ENCODE assay signal across 13 cellular contexts in genomic region chr4:76458829-76459228, GRCh38. TPM values are rescaled to one million over a fixed set of nuclear protein-coding genes. Genes with fewer than 3 reads are reported as not detected.
DNase-seq lines count a peak whose midpoint lies in the region; ATAC-seq and TF ChIP-seq lines count a peak whose summit lies in the region.
"Had no signal": no experiment of that assay in that cellular context is flagged by ENCODE, and none has a peak within 500 bp of the region (broad histone marks: within the 10 kb centered on the region; RNA-seq: fewer than 3 reads in every experiment).

No MANE protein-coding gene starts in this region.

- no peaks in the 10 kb centered on the region for H3K36me3 Mint-ChIP-seq in T-helper 17 cell (ENCODE audit: low read depth)

- DNase-seq in HEK293T (ENCODE audit: extremely low spot score): peak; percentile 14
- DNase-seq in astrocyte of the hippocampus (ENCODE audit: low read depth, low spot score): peak; percentile 81
- peak; percentile 39 for DNase-seq in iPS-NIHi11 (ENCODE audit: low spot score)
- no peak for DNase-seq in sigmoid colon
- no peak for DNase-seq in AG08396 (ENCODE audit: low spot score)
- no peak for DNase-seq in T-helper 17 cell
- no peak for DNase-seq in C1 segment of cervical spinal cord (lab: John Stamatoyannopoulos, UW)
- DNase-seq: amniotic stem cell, NCI-H1436, T1000 had no signal

- ATAC-seq in T-helper 17 cell: no peak
- no peak for ATAC-seq in GM19463 (IDR thresholded peaks at IDR 0.05; ENCODE audit: unreplicated experiment)

- TF ChIP-seq POLR2A in sigmoid colon (IDR thresholded peaks at IDR 0.05): no peak

- H3K36me3 ChIP-seq in sigmoid colon: no peaks in the 10 kb centered on the region

- peaks cover 27% of the 10 kb centered on the region for H3K27me3 Mint-ChIP-seq in T-helper 17 cell

- peaks cover 0 to 4% (median 0%) of the 10 kb centered on the region in 4 donors for H3K9me3 ChIP-seq in sigmoid colon
- no peaks in the 10 kb centered on the region for H3K9me3 ChIP-seq in T-helper 17 cell (ENCODE audit: control insufficient read depth, low read length, poor library complexity, severe bottlenecking)

- CTCF ChIA-PET in HEK293T (lab: Yijun Ruan, JAX): no interaction called here

- no peak overlapping the region for H3K4me3 Mint-ChIP-seq in T-helper 17 cell

- H3K27me3 ChIP-seq in sigmoid colon: no peaks in the 10 kb centered on the region

- H3K4me1 Mint-ChIP-seq in T-helper 17 cell: no peaks in the 10 kb centered on the region

- WGBS in sigmoid colon, 2 donors: 80 to 85% methylated on average over 3 of the region's 3 CpGs

- H3K27ac ChIP-seq in sigmoid colon: peak overlapping the region in 3 of 4 donors; percentile 67 to 79 (median 77)

- peaks cover 0 to 17% (median 6%) of the 10 kb centered on the region in 4 donors for H3K4me1 ChIP-seq in sigmoid colon

- no peak for TF ChIP-seq CTCF in sigmoid colon (IDR thresholded peaks at IDR 0.05)

- no peak overlapping the region for H3K27ac Mint-ChIP-seq in T-helper 17 cell

- no peak for TF ChIP-seq EP300 in sigmoid colon (IDR thresholded peaks at IDR 0.05)

- H3K4me3 ChIP-seq in sigmoid colon: peak overlapping the region in 1 of 4 donors; percentile 17

- POLR2A ChIA-PET in HEK293T (lab: Yijun Ruan, JAX): no interaction called here

- intact Hi-C loops in sigmoid colon (cut with DNase I): no loop called here

TF ChIP-seq in HEK293T, 16 proteins besides CTCF, POLR2A, EP300 and RAD21:
- TF ChIP-seq TARDBP (IDR thresholded peaks at IDR 0.05): no peak
- no peak for TF ChIP-seq ELF4 (IDR thresholded peaks at IDR 0.05)
- no peak for TF ChIP-seq FOXA1 (IDR thresholded peaks at IDR 0.05)
- TF ChIP-seq FOXK2 (IDR thresholded peaks at IDR 0.05): no peak
- TF ChIP-seq FOXM1 (IDR thresholded peaks at IDR 0.05; ENCODE audit: borderline replicate concordance): no peak
- TF ChIP-seq CTBP1 (IDR thresholded peaks at IDR 0.05; ENCODE audit: borderline replicate concordance): no peak
- no peak for TF ChIP-seq ARNT (IDR thresholded peaks at IDR 0.05)
- no peak for TF ChIP-seq NFRKB (IDR thresholded peaks at IDR 0.05)
- no peak for TF ChIP-seq L3MBTL2 (conservative IDR thresholded peaks at IDR 0.05)
- TF ChIP-seq HDGF (IDR thresholded peaks at IDR 0.05; ENCODE audit: borderline replicate concordance): no peak
- no peak for TF ChIP-seq LEF1 (IDR thresholded peaks at IDR 0.05; ENCODE audit: borderline replicate concordance)
- no peak for TF ChIP-seq ZNF384 (IDR thresholded peaks at IDR 0.05)
- TF ChIP-seq PKNOX1 (IDR thresholded peaks at IDR 0.05): no peak
- TF ChIP-seq SP1 (IDR thresholded peaks at IDR 0.05): no peak
TF ChIP-seq in HEK293T: peak in this region for 0.

RNA-seq across cellular contexts. Expression of gene SHROOM3, which starts 23.8 kb away (rescaled TPM):
- total RNA-seq in sigmoid colon (10 to 100 TPM in 2 of 4 donors, 1 to 10 TPM in 2; 5.1 to 57.4 (median 13.3) TPM), T-helper 17 cell (not detected)
- 10 to 100 TPM; 28.2 to 71.0 (median 63.6) TPM for polyA plus RNA-seq in sigmoid colon

RNA-seq across cellular contexts. Expression of gene CCDC158, which starts 37.9 kb away (rescaled TPM):
- total RNA-seq in sigmoid colon: 1 to 10 TPM in 1 of 4 donors, under 1 TPM in 2, not detected in 1; 0.41 to 1.7 (median 0.82) TPM
- under 1 TPM in 1 of 3 donors, not detected in 2; 0.12 TPM for polyA plus RNA-seq in sigmoid colon
- total RNA-seq in T-helper 17 cell: not detected
- total RNA-seq: endothelial cell of umbilical vein, pulmonary artery endothelial cell had no signal
- polyA plus RNA-seq: endothelial cell of umbilical vein had no signal

Comparison
In these comparisons a context has a peak if more than half of its experiments do, and no peak if none do; other contexts are left out.
1. DNase-seq: peak in HEK293T (single experiment), astrocyte of the hippocampus (single experiment) and iPS-NIHi11 (single experiment); none in sigmoid colon (single experiment), AG08396 (single experiment), T-helper 17 cell (0 of 3) and C1 segment of cervical spinal cord (0 of 14).
2. RNA of gene SHROOM3, which starts 23.8 kb away (total RNA-seq): 5.1 to 57.4 TPM in sigmoid colon; not detected in T-helper 17 cell; every median in the first group is over 4 times any median in the second.